8 cellular contexts compared by ENCODE assay signal in the genomic region with DNA sequence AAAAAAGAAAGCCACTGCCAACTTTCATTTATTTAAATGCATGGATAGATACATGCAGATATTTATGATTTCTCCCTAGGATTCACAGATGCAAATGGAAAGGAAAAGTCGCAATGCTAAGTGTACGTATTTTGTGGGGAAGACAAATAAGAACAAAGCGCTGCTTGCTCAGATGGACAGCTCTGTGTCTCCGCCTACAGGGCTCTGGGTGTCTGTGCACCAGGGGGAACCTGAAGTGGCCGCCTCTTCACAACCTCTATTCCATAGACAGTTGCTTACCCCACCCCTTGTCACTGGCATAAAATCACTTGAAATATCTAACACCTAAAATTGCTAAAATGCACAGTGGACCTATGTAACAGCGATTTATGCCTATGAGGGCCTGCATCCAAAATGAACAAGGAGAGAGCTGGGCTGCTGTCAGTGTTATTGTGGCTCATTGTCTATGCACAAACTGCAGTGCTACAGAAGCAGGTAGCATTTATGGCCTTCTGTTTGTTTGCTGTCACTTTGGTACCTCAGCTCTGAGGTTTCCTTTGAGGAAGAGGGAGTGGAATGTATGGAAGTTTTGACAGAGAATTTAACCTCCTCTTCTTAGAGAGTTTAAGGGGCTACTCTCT. TPM values are rescaled to one million over a fixed set of nuclear protein-coding genes. Genes with fewer than 3 reads are reported as not detected.
DNase-seq lines count a peak whose midpoint lies in the region; ATAC-seq and TF ChIP-seq lines count a peak whose summit lies in the region.

No MANE protein-coding gene starts in this region.

- peaks cover 0 to 7% (median 0%) of the 10 kb centered on the region in 4 donors for H3K27me3 ChIP-seq in esophagus muscularis mucosa
- H3K27me3 ChIP-seq in ovary: no peaks in the 10 kb centered on the region

- H3K9me3 ChIP-seq in esophagus muscularis mucosa (no peaks in the 10 kb centered on the region), ovary (no peaks in the 10 kb centered on the region)

- H3K27ac ChIP-seq in esophagus muscularis mucosa (replicated peaks in 1 of 4): no peak overlapping the region
- no peak overlapping the region for H3K27ac ChIP-seq in ovary

- intact Hi-C loops in esophagus muscularis mucosa (cut with DNase I): no loop called here
- intact Hi-C loops in ovary (cut with DNase I): loop anchor here in 1 of 4 donors (10.0 kb wide), 1 partner anchor 460 kb away; no protein-coding TSS in a partner anchor

- DNase-seq in COLO829 (ENCODE audit: low spot score) (peak; percentile 31), NCI-H446 treated with DMSO at 0.1 percent for 48 hours (lab: John Stamatoyannopoulos, UW) (peak; percentile 0), esophagus muscularis mucosa (ENCODE audit: extremely low spot score) (no peak), ovary (peak; percentile 18 to 49 (median 42))
- DNase-seq in activated CD8-positive, alpha-beta memory T cell treated with anti-CD3 and anti-CD28 coated beads, Interleukin-2, amount 50 U/mL, for 4 hours: peak; percentile 27

- TF ChIP-seq CTCF in esophagus muscularis mucosa (IDR thresholded peaks at IDR 0.05) (peak; percentile 28 to 64 (median 28)), ovary (IDR thresholded peaks at IDR 0.05) (peak; percentile 27 to 42 (median 38))

- no peak overlapping the region for H3K4me3 ChIP-seq in esophagus muscularis mucosa
- no peak overlapping the region for H3K4me3 ChIP-seq in ovary

- 12% methylated on average over 6 of the region's 6 CpGs for WGBS in esophagus muscularis mucosa
- 13 to 17% (median 15%) methylated on average over 6 of the region's 6 CpGs for WGBS in ovary, 3 donors

- H3K36me3 ChIP-seq in esophagus muscularis mucosa (no peaks in the 10 kb centered on the region), ovary (no peaks in the 10 kb centered on the region)

- H3K4me1 ChIP-seq in esophagus muscularis mucosa (no peaks in the 10 kb centered on the region), ovary (ENCODE audit: insufficient read depth) (no peaks in the 10 kb centered on the region)

- ATAC-seq in GM21576 (IDR thresholded peaks at IDR 0.05; ENCODE audit: unreplicated experiment): peak; percentile 49
- no peak for ATAC-seq in GM18861 (IDR thresholded peaks at IDR 0.05; ENCODE audit: unreplicated experiment)
- no peak for ATAC-seq in HG02884 (IDR thresholded peaks at IDR 0.05; ENCODE audit: unreplicated experiment)

- no peak for TF ChIP-seq POLR2A in esophagus muscularis mucosa (IDR thresholded peaks at IDR 0.05; ENCODE audit: low read depth)
- TF ChIP-seq POLR2A in ovary (IDR thresholded peaks at IDR 0.05): no peak

- no peak for TF ChIP-seq EP300 in esophagus muscularis mucosa (IDR thresholded peaks at IDR 0.05)
- no peak for TF ChIP-seq EP300 in ovary (IDR thresholded peaks at IDR 0.05)

RNA-seq across cellular contexts. Expression of gene PAGE1, which starts 58.6 kb away (rescaled TPM):
- total RNA-seq in esophagus muscularis mucosa: not detected
- not detected for total RNA-seq in ovary
- not detected for polyA plus RNA-seq in ovary
